8 cellular contexts compared by ENCODE assay signal in the genomic region with DNA sequence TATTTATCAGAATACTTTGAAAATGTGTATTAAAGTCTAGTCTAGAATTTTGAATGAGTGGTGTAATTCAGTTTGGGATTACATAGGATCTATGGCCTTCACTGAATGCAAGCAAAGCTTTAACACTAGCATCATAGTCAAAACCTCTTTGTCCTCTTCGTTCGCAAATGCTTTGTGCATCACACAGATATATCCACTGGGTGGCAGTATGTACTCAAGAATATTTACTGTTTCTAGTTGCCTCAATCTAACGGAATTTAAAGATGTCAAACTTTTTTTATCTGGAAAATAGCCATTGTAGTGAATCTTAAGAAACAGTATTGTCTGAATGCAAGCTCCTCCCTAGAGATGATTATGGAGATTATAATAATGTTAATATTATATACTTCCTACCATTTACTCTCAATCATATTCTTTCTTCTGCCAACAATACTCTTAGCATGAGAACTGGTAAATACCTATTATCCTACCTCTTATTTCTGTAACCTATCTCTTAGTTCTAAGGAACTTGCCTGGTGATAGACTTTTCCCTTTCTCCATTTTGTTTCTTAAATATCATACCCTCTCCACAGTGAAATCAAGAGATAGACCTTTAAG. TPM values are rescaled to one million over a fixed set of nuclear protein-coding genes. Genes with fewer than 3 reads are reported as not detected.
DNase-seq lines count a peak whose midpoint lies in the region; ATAC-seq, FAIRE-seq and TF ChIP-seq lines count a peak whose summit lies in the region.

No MANE protein-coding gene starts in this region.

- intact Hi-C loops in kidney (cut with DNase I) = loop anchor here (10.0 kb wide), 1 partner anchor 559 kb away; no protein-coding TSS in a partner anchor

- H3K4me1 ChIP-seq in KMS-11 (ENCODE audit: low read depth, poor library complexity, severe bottlenecking) (no peaks in the 10 kb centered on the region), kidney (ENCODE audit: control insufficient read depth in 1 of 2, insufficient read depth in 1 of 2, low read depth in 1 of 2, low read length in 2 of 2) (no peaks in the 10 kb centered on the region)

- H3K9ac ChIP-seq in KMS-11 = no peak overlapping the region
- no peak overlapping the region for H3K9ac ChIP-seq in kidney (ENCODE audit: low read length in 2 of 2)

- ATAC-seq in GM21447 (IDR thresholded peaks at IDR 0.05; ENCODE audit: unreplicated experiment) = no peak

- no peak overlapping the region for H3K27ac ChIP-seq in KMS-11
- no peak overlapping the region for H3K27ac ChIP-seq in kidney (ENCODE audit: low read depth in 2 of 2, low read length in 2 of 2)

- H3K4me3 ChIP-seq in KMS-11 (IDR thresholded peaks at IDR 0.05; ENCODE audit: insufficient read depth, low read depth, low read length) (no peak overlapping the region), kidney (ENCODE audit: low read length in 2 of 2) (no peak overlapping the region)

- H4K20me1 ChIP-seq in KMS-11 (ENCODE audit: insufficient read depth) = no peaks in the 10 kb centered on the region

- no peaks in the 10 kb centered on the region for H3K27me3 ChIP-seq in KMS-11 (ENCODE audit: insufficient read depth, low read depth)

- TF ChIP-seq CTCF in KMS-11 (conservative IDR thresholded peaks at IDR 0.05; ENCODE audit: low read depth, low read length) (peak; percentile 67), kidney (IDR thresholded peaks at IDR 0.05; ENCODE audit: borderline replicate concordance, extremely low read depth, insufficient read depth) (peak; percentile 93)

- H3K36me3 ChIP-seq in KMS-11 (ENCODE audit: insufficient read depth) (no peaks in the 10 kb centered on the region), kidney (ENCODE audit: control insufficient read depth in 1 of 2, insufficient read depth in 2 of 2, low read length in 2 of 2) (no peaks in the 10 kb centered on the region)

- FAIRE-seq in kidney (lab: Jason Lieb, UNC) = peak; percentile 97

- peak; percentile 6 for DNase-seq in activated T-cell treated with anti-CD3 and anti-CD28 coated beads for 24 hours (ENCODE audit: low read depth)
- DNase-seq in activated T-cell treated with anti-CD3 and anti-CD28 coated beads, Interleukin-2, amount 50 U/mL, for 48 hours = no peak
- peak; percentile 78 for DNase-seq in RKO (ENCODE audit: low spot score)
- peak; percentile 51 for DNase-seq in central memory CD4-positive, alpha-beta T cell
- no peak for DNase-seq in kidney
- DNase-seq in superior temporal gyrus (ENCODE audit: extremely low spot score) = peak; percentile 96

- no peaks in the 10 kb centered on the region for H3K79me2 ChIP-seq in KMS-11 (ENCODE audit: insufficient read depth, low read depth)

- no peak overlapping the region for H3K4me2 ChIP-seq in KMS-11

- H2AFZ ChIP-seq in KMS-11 (ENCODE audit: low read depth) = no peak overlapping the region

- no peaks in the 10 kb centered on the region for H3K9me3 ChIP-seq in kidney (ENCODE audit: control insufficient read depth in 1 of 2, low read length in 2 of 2)

RNA-seq across cellular contexts. Expression of gene LACC1, which starts 25.8 kb away (rescaled TPM):
- total RNA-seq in kidney = 12.2 TPM
- polyA plus RNA-seq in kidney (ENCODE audit: insufficient read depth, low read depth, low replicate concordance) = 3.1 TPM

RNA-seq across cellular contexts. Expression of gene CCDC122, which starts 26.0 kb away (rescaled TPM):
- 11.7 TPM for total RNA-seq in kidney
- 4.3 TPM for polyA plus RNA-seq in kidney (ENCODE audit: insufficient read depth, low read depth, low replicate concordance)

Comparison
In these comparisons a context has a peak if more than half of its experiments do, and no peak if none do; other contexts are left out.
1. DNase-seq: peak in activated T-cell treated with anti-CD3 and anti-CD28 coated beads for 24 hours (single experiment), RKO (single experiment), central memory CD4-positive, alpha-beta T cell (single experiment) and superior temporal gyrus (single experiment); none in activated T-cell treated with anti-CD3 and anti-CD28 coated beads, Interleukin-2, amount 50 U/mL, for 48 hours (0 of 2) and kidney (single experiment).